1 cellular context compared by ENCODE assay signal in the genomic region with DNA sequence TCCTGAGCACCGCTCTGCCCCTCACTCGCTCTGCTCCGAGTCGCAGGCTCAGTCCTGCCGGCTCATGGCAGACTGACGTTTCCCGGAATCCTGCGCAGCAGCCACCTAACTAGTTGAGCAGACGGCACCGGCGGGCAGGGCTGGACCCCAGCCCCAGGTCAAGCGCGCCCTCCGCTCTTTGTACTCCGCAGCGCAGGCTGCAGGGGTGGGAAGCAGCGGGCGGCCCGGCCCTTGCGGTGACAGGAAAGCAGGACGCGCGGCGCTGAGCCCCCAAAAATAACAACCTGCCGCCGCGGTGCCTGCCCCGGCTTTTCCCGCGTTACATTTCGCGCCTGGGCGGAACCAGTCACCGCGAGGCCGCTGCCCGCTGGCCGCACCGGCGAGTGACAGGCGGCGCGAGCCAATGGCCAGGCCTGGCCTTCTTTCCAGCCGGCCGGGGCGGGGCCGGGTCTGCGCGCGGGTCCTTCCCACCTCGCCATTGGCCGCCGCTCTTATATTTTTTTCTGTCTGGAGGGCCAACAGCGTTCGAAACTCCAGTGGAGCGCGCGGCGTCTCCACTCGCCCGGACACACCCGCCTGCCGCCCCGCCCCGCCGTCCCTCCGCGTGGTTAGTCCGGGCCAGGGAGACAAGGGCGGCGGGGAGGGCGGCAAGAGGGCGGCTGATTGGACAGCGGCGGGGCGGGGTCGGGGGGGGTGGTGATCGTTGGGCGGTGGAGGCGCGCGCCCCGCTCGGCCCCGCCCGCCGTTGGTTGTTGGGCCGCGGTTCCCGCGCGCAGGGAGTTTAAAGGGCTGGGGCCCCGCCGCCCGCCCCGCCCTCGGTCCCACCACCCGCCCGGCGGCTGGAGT.
TF ChIP-seq lines count a peak whose summit lies in the region.

A gene (minus strand): TSS at position 297 of the 846 bp plus-strand sequence. CDS start 338 bp downstream, outside the sequence.

TF ChIP-seq in GM12878, 131 proteins besides CTCF, POLR2A, EP300 and RAD21 (continued from another document):
- TF ChIP-seq, protein P1, sequence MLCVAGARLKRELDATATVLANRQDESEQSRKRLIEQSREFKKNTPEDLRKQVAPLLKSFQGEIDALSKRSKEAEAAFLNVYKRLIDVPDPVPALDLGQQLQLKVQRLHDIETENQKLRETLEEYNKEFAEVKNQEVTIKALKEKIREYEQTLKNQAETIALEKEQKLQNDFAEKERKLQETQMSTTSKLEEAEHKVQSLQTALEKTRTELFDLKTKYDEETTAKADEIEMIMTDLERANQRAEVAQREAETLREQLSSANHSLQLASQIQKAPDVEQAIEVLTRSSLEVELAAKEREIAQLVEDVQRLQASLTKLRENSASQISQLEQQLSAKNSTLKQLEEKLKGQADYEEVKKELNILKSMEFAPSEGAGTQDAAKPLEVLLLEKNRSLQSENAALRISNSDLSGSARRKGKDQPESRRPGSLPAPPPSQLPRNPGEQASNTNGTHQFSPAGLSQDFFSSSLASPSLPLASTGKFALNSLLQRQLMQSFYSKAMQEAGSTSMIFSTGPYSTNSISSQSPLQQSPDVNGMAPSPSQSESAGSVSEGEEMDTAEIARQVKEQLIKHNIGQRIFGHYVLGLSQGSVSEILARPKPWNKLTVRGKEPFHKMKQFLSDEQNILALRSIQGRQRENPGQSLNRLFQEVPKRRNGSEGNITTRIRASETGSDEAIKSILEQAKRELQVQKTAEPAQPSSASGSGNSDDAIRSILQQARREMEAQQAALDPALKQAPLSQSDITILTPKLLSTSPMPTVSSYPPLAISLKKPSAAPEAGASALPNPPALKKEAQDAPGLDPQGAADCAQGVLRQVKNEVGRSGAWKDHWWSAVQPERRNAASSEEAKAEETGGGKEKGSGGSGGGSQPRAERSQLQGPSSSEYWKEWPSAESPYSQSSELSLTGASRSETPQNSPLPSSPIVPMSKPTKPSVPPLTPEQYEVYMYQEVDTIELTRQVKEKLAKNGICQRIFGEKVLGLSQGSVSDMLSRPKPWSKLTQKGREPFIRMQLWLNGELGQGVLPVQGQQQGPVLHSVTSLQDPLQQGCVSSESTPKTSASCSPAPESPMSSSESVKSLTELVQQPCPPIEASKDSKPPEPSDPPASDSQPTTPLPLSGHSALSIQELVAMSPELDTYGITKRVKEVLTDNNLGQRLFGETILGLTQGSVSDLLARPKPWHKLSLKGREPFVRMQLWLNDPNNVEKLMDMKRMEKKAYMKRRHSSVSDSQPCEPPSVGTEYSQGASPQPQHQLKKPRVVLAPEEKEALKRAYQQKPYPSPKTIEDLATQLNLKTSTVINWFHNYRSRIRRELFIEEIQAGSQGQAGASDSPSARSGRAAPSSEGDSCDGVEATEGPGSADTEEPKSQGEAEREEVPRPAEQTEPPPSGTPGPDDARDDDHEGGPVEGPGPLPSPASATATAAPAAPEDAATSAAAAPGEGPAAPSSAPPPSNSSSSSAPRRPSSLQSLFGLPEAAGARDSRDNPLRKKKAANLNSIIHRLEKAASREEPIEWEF (IDR thresholded peaks at IDR 0.05; ENCODE audit: insufficient replicate concordance, low read depth, low read length), result no peak
- TF ChIP-seq GATAD2B (conservative IDR thresholded peaks at IDR 0.05; ENCODE audit: low read depth), result 0 out of 2 replicates have a peak, but pooled peaks have one; percentile 78
- TF ChIP-seq SPI1 (IDR thresholded peaks at IDR 0.05; ENCODE audit: borderline replicate concordance, insufficient read depth, low read depth, low read length), result no peak
- no peak for TF ChIP-seq WRNIP1 (IDR thresholded peaks at IDR 0.05; ENCODE audit: borderline replicate concordance, low read depth, low read length)
- TF ChIP-seq, protein P2, sequence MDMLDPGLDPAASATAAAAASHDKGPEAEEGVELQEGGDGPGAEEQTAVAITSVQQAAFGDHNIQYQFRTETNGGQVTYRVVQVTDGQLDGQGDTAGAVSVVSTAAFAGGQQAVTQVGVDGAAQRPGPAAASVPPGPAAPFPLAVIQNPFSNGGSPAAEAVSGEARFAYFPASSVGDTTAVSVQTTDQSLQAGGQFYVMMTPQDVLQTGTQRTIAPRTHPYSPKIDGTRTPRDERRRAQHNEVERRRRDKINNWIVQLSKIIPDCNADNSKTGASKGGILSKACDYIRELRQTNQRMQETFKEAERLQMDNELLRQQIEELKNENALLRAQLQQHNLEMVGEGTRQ (IDR thresholded peaks at IDR 0.05; ENCODE audit: borderline replicate concordance, low read depth, low read length), result no peak
- no peak for TF ChIP-seq JUND (IDR thresholded peaks at IDR 0.05; ENCODE audit: low read depth, low read length)
- TF ChIP-seq IKZF2 (IDR thresholded peaks at IDR 0.05), result no peak
- no peak for TF ChIP-seq RELA (IDR thresholded peaks at IDR 0.05; ENCODE audit: borderline replicate concordance, partially characterized antibody)
- no peak for TF ChIP-seq HDGF (IDR thresholded peaks at IDR 0.05)
- TF ChIP-seq LARP7 (IDR thresholded peaks at IDR 0.05), result peak; percentile 52
- TF ChIP-seq, protein P3, sequence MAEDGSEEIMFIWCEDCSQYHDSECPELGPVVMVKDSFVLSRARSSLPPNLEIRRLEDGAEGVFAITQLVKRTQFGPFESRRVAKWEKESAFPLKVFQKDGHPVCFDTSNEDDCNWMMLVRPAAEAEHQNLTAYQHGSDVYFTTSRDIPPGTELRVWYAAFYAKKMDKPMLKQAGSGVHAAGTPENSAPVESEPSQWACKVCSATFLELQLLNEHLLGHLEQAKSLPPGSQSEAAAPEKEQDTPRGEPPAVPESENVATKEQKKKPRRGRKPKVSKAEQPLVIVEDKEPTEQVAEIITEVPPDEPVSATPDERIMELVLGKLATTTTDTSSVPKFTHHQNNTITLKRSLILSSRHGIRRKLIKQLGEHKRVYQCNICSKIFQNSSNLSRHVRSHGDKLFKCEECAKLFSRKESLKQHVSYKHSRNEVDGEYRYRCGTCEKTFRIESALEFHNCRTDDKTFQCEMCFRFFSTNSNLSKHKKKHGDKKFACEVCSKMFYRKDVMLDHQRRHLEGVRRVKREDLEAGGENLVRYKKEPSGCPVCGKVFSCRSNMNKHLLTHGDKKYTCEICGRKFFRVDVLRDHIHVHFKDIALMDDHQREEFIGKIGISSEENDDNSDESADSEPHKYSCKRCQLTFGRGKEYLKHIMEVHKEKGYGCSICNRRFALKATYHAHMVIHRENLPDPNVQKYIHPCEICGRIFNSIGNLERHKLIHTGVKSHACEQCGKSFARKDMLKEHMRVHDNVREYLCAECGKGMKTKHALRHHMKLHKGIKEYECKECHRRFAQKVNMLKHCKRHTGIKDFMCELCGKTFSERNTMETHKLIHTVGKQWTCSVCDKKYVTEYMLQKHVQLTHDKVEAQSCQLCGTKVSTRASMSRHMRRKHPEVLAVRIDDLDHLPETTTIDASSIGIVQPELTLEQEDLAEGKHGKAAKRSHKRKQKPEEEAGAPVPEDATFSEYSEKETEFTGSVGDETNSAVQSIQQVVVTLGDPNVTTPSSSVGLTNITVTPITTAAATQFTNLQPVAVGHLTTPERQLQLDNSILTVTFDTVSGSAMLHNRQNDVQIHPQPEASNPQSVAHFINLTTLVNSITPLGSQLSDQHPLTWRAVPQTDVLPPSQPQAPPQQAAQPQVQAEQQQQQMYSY (CRISPR knock-in tag; IDR thresholded peaks at IDR 0.05), result no peak
- peak in 1 of 2 experiments; percentile 19; a peak in 2 of 4 replicates for TF ChIP-seq BHLHE40 (IDR thresholded peaks at IDR 0.05; ENCODE audit: borderline replicate concordance in 1 of 2, low read depth in 2 of 2, low read length in 1 of 2)
- peak; percentile 23 for TF ChIP-seq FOS (IDR thresholded peaks at IDR 0.05; ENCODE audit: borderline replicate concordance, extremely low read depth, insufficient read length)
